15 cellular contexts compared by ENCODE assay signal in genomic region chr7:101550641-101551531, GRCh38.
DNase-seq lines count a peak whose midpoint lies in the region; ATAC-seq and TF ChIP-seq lines count a peak whose summit lies in the region.
"Had no signal": no experiment of that assay in that cellular context is flagged by ENCODE, and none has a peak within 500 bp of the region (broad histone marks: within the 10 kb centered on the region; RNA-seq: fewer than 3 reads in every experiment).

No MANE protein-coding gene starts in this region.

- peak; percentile 33; the same call in 2 of the 3 replicates for ATAC-seq in GM23338
- ATAC-seq: CD8-positive, alpha-beta T cell; foreskin keratinocyte had no signal

- H3K36me3 ChIP-seq in Caco-2 (ENCODE audit: control insufficient read depth, insufficient read depth, low read length) (peaks cover 2% of the 10 kb centered on the region; the same call in 1 of the 2 replicates), GM23338 (ENCODE audit: insufficient read depth) (0 out of 2 replicates have a peak, but pooled peaks cover 5% of the 10 kb centered on the region), PC-9 (ENCODE audit: low read depth) (no peaks in the 10 kb centered on the region)
- H3K36me3 ChIP-seq: colonic mucosa had no signal

- no peaks in the 10 kb centered on the region for H3K79me2 ChIP-seq in GM23338 (replicated peaks; ENCODE audit: insufficient read depth)
- no peaks in the 10 kb centered on the region for H3K79me2 ChIP-seq in PC-9 (ENCODE audit: low read depth)

- H3K9me3 Mint-ChIP-seq in Caco-2 (ENCODE audit: unreplicated experiment) = no peaks in the 10 kb centered on the region
- H3K9me3 Mint-ChIP-seq in GM23338 = no peaks in the 10 kb centered on the region
- H3K9me3 Mint-ChIP-seq in dendritic cell treated with granulocyte-macrophage colony-stimulating factor and Interleukin-4, amounts not matched to agents 40 ng/mL and 50 ng/mL, for 4 days = no peaks in the 10 kb centered on the region
- H3K9me3 Mint-ChIP-seq: CD8-positive, alpha-beta T cell; nephron had no signal

- H4K20me1 ChIP-seq in GM23338 (replicated peaks; ENCODE audit: insufficient read depth) (no peaks in the 10 kb centered on the region), PC-9 (ENCODE audit: insufficient read depth) (no peaks in the 10 kb centered on the region)

- H3K9me2 ChIP-seq in GM23338 (ENCODE audit: insufficient read depth) (no peaks in the 10 kb centered on the region), PC-9 (ENCODE audit: insufficient read depth) (no peaks in the 10 kb centered on the region)

- H3K4me3 Mint-ChIP-seq in Caco-2 (ENCODE audit: unreplicated experiment) (no peak overlapping the region), GM23338 (no peak overlapping the region)
- H3K4me3 Mint-ChIP-seq in dendritic cell treated with granulocyte-macrophage colony-stimulating factor and Interleukin-4, amounts not matched to agents 40 ng/mL and 50 ng/mL, for 4 days = no peak overlapping the region
- H3K4me3 Mint-ChIP-seq: CD8-positive, alpha-beta T cell; nephron had no signal

- TF ChIP-seq CTCF in Caco-2 (IDR thresholded peaks at IDR 0.05; ENCODE audit: insufficient read depth in 1 of 2, low read depth in 1 of 2, low read length in 1 of 2, severe bottlenecking in 1 of 2, unreplicated experiment in 1 of 2) (no peak), GM23338 (conservative IDR thresholded peaks at IDR 0.05; ENCODE audit: low read depth in 2 of 2) (no peak), PC-9 (conservative IDR thresholded peaks at IDR 0.05) (no peak)

- H3K9me3 ChIP-seq in Caco-2 (no peaks in the 10 kb centered on the region), PC-9 (ENCODE audit: insufficient read depth, low read depth) (no peaks in the 10 kb centered on the region)
- H3K9me3 ChIP-seq: colonic mucosa had no signal

- H3K27ac Mint-ChIP-seq in Caco-2 (ENCODE audit: unreplicated experiment) (no peak overlapping the region), GM23338 (no peak overlapping the region)
- H3K27ac Mint-ChIP-seq in dendritic cell treated with granulocyte-macrophage colony-stimulating factor and Interleukin-4, amounts not matched to agents 40 ng/mL and 50 ng/mL, for 4 days = peak overlapping the region; percentile 36
- H3K27ac Mint-ChIP-seq: CD8-positive, alpha-beta T cell; nephron had no signal

- no peak overlapping the region for H3K27ac ChIP-seq in GM23338 (ENCODE audit: low read depth)
- no peak overlapping the region for H3K27ac ChIP-seq in PC-9
- H3K27ac ChIP-seq: colonic mucosa, foreskin keratinocyte, skin epidermis had no signal

- POLR2A ChIA-PET in Caco-2 (lab: Charles Lee) (no interaction called here), PC-9 (lab: Charles Lee; ENCODE audit: unreplicated experiment) (no interaction called here)

- H3K4me2 ChIP-seq in GM23338 = no peak overlapping the region
- no peak overlapping the region for H3K4me2 ChIP-seq in PC-9

- H3K36me3 Mint-ChIP-seq in Caco-2 (ENCODE audit: insufficient read depth, unreplicated experiment) = peaks cover 7% of the 10 kb centered on the region
- peaks cover 13% of the 10 kb centered on the region for H3K36me3 Mint-ChIP-seq in GM23338 (ENCODE audit: low read depth)
- no peaks in the 10 kb centered on the region for H3K36me3 Mint-ChIP-seq in dendritic cell treated with granulocyte-macrophage colony-stimulating factor and Interleukin-4, amounts not matched to agents 40 ng/mL and 50 ng/mL, for 4 days (ENCODE audit: low read depth)
- H3K36me3 Mint-ChIP-seq: CD8-positive, alpha-beta T cell had no signal

- BruUV-seq in Caco-2 (replicated peaks; lab: Mats Ljungman, UMichigan) = no TSS peak
- BruUV-seq in PC-9 (replicated peaks; lab: Mats Ljungman, UMichigan) = no TSS peak

- no peak overlapping the region for H2AFZ ChIP-seq in GM23338
- no peak overlapping the region for H2AFZ ChIP-seq in PC-9

- intact Hi-C loops in Caco-2 (cut with micrococcal nuclease; ENCODE audit: unreplicated experiment) (loop anchor here (2.0 kb wide), 1 partner anchor 34 kb away; no protein-coding TSS in a partner anchor), PC-9 (cut with micrococcal nuclease; ENCODE audit: unreplicated experiment) (no loop called here)
- intact Hi-C loops in dendritic cell treated with granulocyte-macrophage colony-stimulating factor and Interleukin-4, amounts not matched to agents 40 ng/mL and 50 ng/mL, for 4 days (cut with micrococcal nuclease) = no loop called here

- H3K27me3 Mint-ChIP-seq in Caco-2 (ENCODE audit: insufficient read depth, unreplicated experiment) (no peaks in the 10 kb centered on the region), GM23338 (ENCODE audit: insufficient read depth, low read depth, poor library complexity) (peaks cover 4% of the 10 kb centered on the region)
- peaks cover 1% of the 10 kb centered on the region for H3K27me3 Mint-ChIP-seq in dendritic cell treated with granulocyte-macrophage colony-stimulating factor and Interleukin-4, amounts not matched to agents 40 ng/mL and 50 ng/mL, for 4 days

- DNase-seq in Caco-2 (peak; percentile 47 to 55), GM23338 (ENCODE audit: low spot score) (peak; percentile 12), mesenteric fat pad (ENCODE audit: low spot score) (peak; percentile 79), NCI-H2196 treated with DMSO at 0.1 percent for 48 hours (lab: John Stamatoyannopoulos, UW; ENCODE audit: unreplicated experiment) (no peak), PC-9 (no peak)
- DNase-seq in stimulated activated CD4-positive, alpha-beta T cell treated with anti-CD3 and anti-CD28 coated beads, Interleukin-4, amount 100 ng/mL, for 1 hour = no peak
- no peak for DNase-seq in stimulated activated CD8-positive, alpha-beta memory T cell treated with anti-CD3 and anti-CD28 coated beads, Interleukin-4, amount 100 ng/mL, for 48 hours
- DNase-seq: activated CD4-positive, alpha-beta T cell treated with anti-CD3 and anti-CD28 coated beads, Interleukin-2, amount 50 U/mL, for 48 hours; CD8-positive, alpha-beta T cell; colonic mucosa; foreskin keratinocyte; Kasumi-1 had no signal

- no peaks in the 10 kb centered on the region for H3F3A ChIP-seq in GM23338 (replicated peaks; ENCODE audit: low read depth)
- no peaks in the 10 kb centered on the region for H3F3A ChIP-seq in PC-9 (ENCODE audit: insufficient read depth, low read depth)

- CTCF ChIA-PET in Caco-2 (lab: Charles Lee) (interaction anchor here (1.0 kb wide), 1 partner anchor 8 kb away, joined by 3 read pairs; no protein-coding TSS in a partner anchor), PC-9 (lab: Charles Lee) (no interaction called here)

- peaks cover 8% of the 10 kb centered on the region for H3K4me1 Mint-ChIP-seq in Caco-2 (ENCODE audit: low read depth, unreplicated experiment)
- no peaks in the 10 kb centered on the region for H3K4me1 Mint-ChIP-seq in GM23338
- H3K4me1 Mint-ChIP-seq in dendritic cell treated with granulocyte-macrophage colony-stimulating factor and Interleukin-4, amounts not matched to agents 40 ng/mL and 50 ng/mL, for 4 days (ENCODE audit: low read depth) = no peaks in the 10 kb centered on the region
- H3K4me1 Mint-ChIP-seq: nephron had no signal

- H3K4me1 ChIP-seq in Caco-2 (0 out of 2 replicates have a peak, but pooled peaks cover 3% of the 10 kb centered on the region), GM23338 (ENCODE audit: insufficient read depth) (no peaks in the 10 kb centered on the region), PC-9 (replicated peaks; ENCODE audit: insufficient read depth) (no peaks in the 10 kb centered on the region)
- H3K4me1 ChIP-seq: colonic mucosa, foreskin keratinocyte had no signal

- no peaks in the 10 kb centered on the region for H3K27me3 ChIP-seq in Caco-2 (replicated peaks; ENCODE audit: control insufficient read depth, insufficient read depth, low read length)
- no peaks in the 10 kb centered on the region for H3K27me3 ChIP-seq in GM23338 (ENCODE audit: insufficient read depth)
- peaks cover 1% of the 10 kb centered on the region; the same call in 1 of the 2 replicates for H3K27me3 ChIP-seq in PC-9 (ENCODE audit: insufficient read depth, low read depth)
- H3K27me3 ChIP-seq: colonic mucosa, foreskin keratinocyte had no signal

- H3K4me3 ChIP-seq in Caco-2 (ENCODE audit: low read depth, low read length) (no peak overlapping the region), GM23338 (no peak overlapping the region), PC-9 (no peak overlapping the region)
- H3K4me3 ChIP-seq: colonic mucosa, skin epidermis had no signal

TF ChIP-seq in GM23338, 12 proteins besides CTCF, POLR2A, EP300 and RAD21:
- no peak for TF ChIP-seq ZNF114 (CRISPR knock-in tag; IDR thresholded peaks at IDR 0.05)
TF ChIP-seq in GM23338: peak in this region for 0.

Comparison
In these comparisons a context has a peak if more than half of its experiments do, and no peak if none do; other contexts are left out.
1. DNase-seq: peak in Caco-2 (2 of 2), GM23338 (single experiment) and mesenteric fat pad (single experiment); none in NCI-H2196 treated with DMSO at 0.1 percent for 48 hours (single experiment), stimulated activated CD4-positive, alpha-beta T cell treated with anti-CD3 and anti-CD28 coated beads, Interleukin-4, amount 100 ng/mL, for 1 hour (single experiment), stimulated activated CD8-positive, alpha-beta memory T cell treated with anti-CD3 and anti-CD28 coated beads, Interleukin-4, amount 100 ng/mL, for 48 hours (single experiment) and PC-9 (0 of 2).